1 cellular context compared by ENCODE assay signal in genomic region chr3:136195258-136196063, GRCh38.
TF ChIP-seq lines count a peak whose summit lies in the region.

No MANE protein-coding gene starts in this region.

TF ChIP-seq in HepG2, 621 proteins besides CTCF, POLR2A, EP300 and RAD21 (continued from another document and continues in another):
- no peak for TF ChIP-seq HNRNPH1 (optimal IDR thresholded peaks at IDR 0.05; ENCODE audit: low read depth, low read length)
- no peak for TF ChIP-seq ONECUT2 (CRISPR knock-in tag; IDR thresholded peaks at IDR 0.05)
- TF ChIP-seq ZNF747 (CRISPR knock-in tag; IDR thresholded peaks at IDR 0.05; ENCODE audit: borderline replicate concordance): no peak; the same call in 1 of the 2 replicates
- no peak for TF ChIP-seq TEF (CRISPR knock-in tag; IDR thresholded peaks at IDR 0.05)
- no peak for TF ChIP-seq ZKSCAN5 (CRISPR knock-in tag; IDR thresholded peaks at IDR 0.05)
- TF ChIP-seq ARNT2 (CRISPR knock-in tag; IDR thresholded peaks at IDR 0.05; ENCODE audit: low read depth): no peak
- no peak for TF ChIP-seq BCL6 (CRISPR knock-in tag; IDR thresholded peaks at IDR 0.05)
- no peak for TF ChIP-seq MYC (CRISPR knock-in tag; IDR thresholded peaks at IDR 0.05; ENCODE audit: borderline replicate concordance)
- no peak for TF ChIP-seq FOXJ3 (CRISPR knock-in tag; IDR thresholded peaks at IDR 0.05; ENCODE audit: borderline replicate concordance)
- TF ChIP-seq CCAR2 (optimal IDR thresholded peaks at IDR 0.05; ENCODE audit: low read depth, low read length): no peak
- no peak for TF ChIP-seq ZNF597 (CRISPR knock-in tag; IDR thresholded peaks at IDR 0.05)
- no peak for TF ChIP-seq SMAD1 (CRISPR knock-in tag; IDR thresholded peaks at IDR 0.05; ENCODE audit: borderline replicate concordance, low read depth)
- TF ChIP-seq JUN (CRISPR knock-in tag; IDR thresholded peaks at IDR 0.05): no peak
- no peak for TF ChIP-seq PREB (CRISPR knock-in tag; IDR thresholded peaks at IDR 0.05)
- 0 out of 2 replicates have a peak, but pooled peaks have one; percentile 59 for TF ChIP-seq ZC3H13 (CRISPR knock-in tag; IDR thresholded peaks at IDR 0.05)
- TF ChIP-seq ZNF687 (CRISPR knock-in tag; IDR thresholded peaks at IDR 0.05): no peak
- TF ChIP-seq ZNF44 (CRISPR knock-in tag; IDR thresholded peaks at IDR 0.05): no peak
- peak; percentile 27; the same call in 1 of the 2 replicates for TF ChIP-seq ZNF709 (CRISPR knock-in tag; IDR thresholded peaks at IDR 0.05)
- no peak for TF ChIP-seq TFE3 (CRISPR knock-in tag; IDR thresholded peaks at IDR 0.05)
- no peak for TF ChIP-seq ZBTB14 (CRISPR knock-in tag; IDR thresholded peaks at IDR 0.05)
- no peak for TF ChIP-seq ZNF282 (IDR thresholded peaks at IDR 0.05; ENCODE audit: partially characterized antibody)
- no peak for TF ChIP-seq EHMT2 (IDR thresholded peaks at IDR 0.05; ENCODE audit: borderline replicate concordance, low read depth, low read length)
- TF ChIP-seq KMT2B (CRISPR knock-in tag; IDR thresholded peaks at IDR 0.05): no peak
- no peak for TF ChIP-seq REST (IDR thresholded peaks at IDR 0.05; ENCODE audit: borderline replicate concordance in 1 of 2, low read depth in 1 of 2, low read length in 2 of 2)
- no peak for TF ChIP-seq ZKSCAN1 (IDR thresholded peaks at IDR 0.05; ENCODE audit: low read length)
- peak; percentile 39 for TF ChIP-seq HDAC1 (CRISPR knock-in tag; IDR thresholded peaks at IDR 0.05)
- TF ChIP-seq ZBTB26 (CRISPR knock-in tag; IDR thresholded peaks at IDR 0.05; ENCODE audit: borderline replicate concordance): 0 out of 2 replicates have a peak, but pooled peaks have one; percentile 2
- peak; percentile 42; the same call in 1 of the 2 replicates for TF ChIP-seq PHF20 (CRISPR knock-in tag; IDR thresholded peaks at IDR 0.05)
- 0 out of 2 replicates have a peak, but pooled peaks have one; percentile 15 for TF ChIP-seq ZNF543 (CRISPR knock-in tag; IDR thresholded peaks at IDR 0.05)
- TF ChIP-seq MED8 (CRISPR knock-in tag; IDR thresholded peaks at IDR 0.05; ENCODE audit: insufficient replicate concordance): no peak
- no peak for TF ChIP-seq SIX4 (CRISPR knock-in tag; IDR thresholded peaks at IDR 0.05)
- TF ChIP-seq UBTF (CRISPR knock-in tag; IDR thresholded peaks at IDR 0.05): peak; percentile 94
- TF ChIP-seq GRHL1 (CRISPR knock-in tag; conservative IDR thresholded peaks at IDR 0.05): no peak
- no peak for TF ChIP-seq PHB2 (IDR thresholded peaks at IDR 0.05; ENCODE audit: partially characterized antibody)
- TF ChIP-seq CREM (IDR thresholded peaks at IDR 0.05): no peak
- TF ChIP-seq CREM (CRISPR knock-in tag; IDR thresholded peaks at IDR 0.05): no peak
- TF ChIP-seq GATA4 (IDR thresholded peaks at IDR 0.05; ENCODE audit: borderline replicate concordance, low read depth): no peak
